19 cellular contexts compared by ENCODE assay signal in the genomic region with DNA sequence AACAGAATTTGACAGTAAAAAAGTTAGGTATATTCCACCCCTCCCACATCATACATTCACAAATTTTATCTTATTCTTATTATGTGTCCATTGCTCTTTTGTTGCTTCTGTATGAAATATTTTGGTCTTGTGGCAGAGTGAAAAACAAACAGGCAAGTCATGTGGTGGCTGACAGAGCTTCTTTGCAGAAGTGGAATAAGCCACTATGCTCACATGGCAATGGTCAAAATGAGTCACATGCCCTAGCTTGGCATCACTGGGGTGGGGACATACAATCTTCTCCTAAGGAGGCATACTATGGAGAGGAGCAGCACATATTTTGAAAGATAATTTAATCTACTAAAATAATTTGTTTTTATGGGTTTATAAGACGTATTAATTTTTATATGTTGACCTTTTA. TPM values are rescaled to one million over a fixed set of nuclear protein-coding genes. Genes with fewer than 3 reads are reported as not detected.
DNase-seq lines count a peak whose midpoint lies in the region; ATAC-seq and TF ChIP-seq lines count a peak whose summit lies in the region.
"Had no signal": no experiment of that assay in that cellular context is flagged by ENCODE, and none has a peak within 500 bp of the region (broad histone marks: within the 10 kb centered on the region; RNA-seq: fewer than 3 reads in every experiment).

No MANE protein-coding gene starts in this region.

- H3K4me1 Mint-ChIP-seq in activated T-cell treated with anti-CD3 and anti-CD28 coated beads, Interleukin-2, amount 50 U/mL, for 4 hours (ENCODE audit: low read depth), result peaks cover 2% of the 10 kb centered on the region
- peaks cover 5% of the 10 kb centered on the region for H3K4me1 Mint-ChIP-seq in T-helper 2 cell treated with Interferon-gamma antibody and Interleukin-4, amounts not matched to agents 5 μg/mL and 100 μg/mL, for 36 hours (ENCODE audit: low read depth)
- H3K4me1 Mint-ChIP-seq in stimulated activated effector memory CD8-positive, alpha-beta T cell treated with anti-CD3 and anti-CD28 coated beads, Interleukin-12 subunit alpha, Interleukin-12 subunit beta, amount 100 ng/mL, for 72 hours, result peaks cover 15% of the 10 kb centered on the region

- ATAC-seq in activated T-cell treated with anti-CD3 and anti-CD28 coated beads, Interleukin-2, amount 50 U/mL, for 4 hours, result peak; percentile 43 to 46
- ATAC-seq in HG03354 (IDR thresholded peaks at IDR 0.05; ENCODE audit: poor library complexity, severe bottlenecking, unreplicated experiment), result peak; percentile 58
- peak; percentile 94 for ATAC-seq in stimulated activated effector memory CD8-positive, alpha-beta T cell treated with anti-CD3 and anti-CD28 coated beads, Interleukin-12 subunit alpha, Interleukin-12 subunit beta, amount 100 ng/mL, for 72 hours

- no peaks in the 10 kb centered on the region for H3K27me3 ChIP-seq in brain microvascular endothelial cell (replicated peaks)
- H3K27me3 ChIP-seq: vagina had no signal

- H3K27ac ChIP-seq in brain microvascular endothelial cell, result no peak overlapping the region
- H3K27ac ChIP-seq: C4-2B, coronary artery, vagina had no signal

- no peak for TF ChIP-seq CTCF in brain microvascular endothelial cell (IDR thresholded peaks at IDR 0.05; ENCODE audit: low read depth, low read length, missing control alignments)

- H3K9me3 Mint-ChIP-seq in activated T-cell treated with anti-CD3 and anti-CD28 coated beads, Interleukin-2, amount 50 U/mL, for 4 hours, result peaks cover 4% of the 10 kb centered on the region
- H3K9me3 Mint-ChIP-seq in T-helper 2 cell treated with Interferon-gamma antibody and Interleukin-4, amounts not matched to agents 5 μg/mL and 100 μg/mL, for 36 hours, result peaks cover 12% of the 10 kb centered on the region
- H3K9me3 Mint-ChIP-seq in stimulated activated effector memory CD8-positive, alpha-beta T cell treated with anti-CD3 and anti-CD28 coated beads, Interleukin-12 subunit alpha, Interleukin-12 subunit beta, amount 100 ng/mL, for 72 hours, result no peaks in the 10 kb centered on the region

- POLR2A ChIA-PET in HEK293T (lab: Yijun Ruan, JAX), result interaction anchor here (0.8 kb wide), 1 partner anchor 10 kb away, joined by 3 read pairs; no protein-coding TSS in a partner anchor

- CTCF ChIA-PET in HEK293T (lab: Yijun Ruan, JAX), result interaction anchor here (0.5 kb wide), 1 partner anchor 498 kb away, joined by 3 read pairs; no protein-coding TSS in a partner anchor

- no peaks in the 10 kb centered on the region for H3K36me3 ChIP-seq in brain microvascular endothelial cell (replicated peaks)
- H3K36me3 ChIP-seq: vagina had no signal

- H3K4me3 ChIP-seq in brain microvascular endothelial cell (ENCODE audit: low read depth, low read length), result no peak overlapping the region
- H3K4me3 ChIP-seq: coronary artery, vagina had no signal

- no peak overlapping the region for H3K27ac Mint-ChIP-seq in T-helper 2 cell treated with Interferon-gamma antibody and Interleukin-4, amounts not matched to agents 5 μg/mL and 100 μg/mL, for 36 hours
- peak overlapping the region; percentile 10 for H3K27ac Mint-ChIP-seq in stimulated activated effector memory CD8-positive, alpha-beta T cell treated with anti-CD3 and anti-CD28 coated beads, Interleukin-12 subunit alpha, Interleukin-12 subunit beta, amount 100 ng/mL, for 72 hours

- H3K27me3 Mint-ChIP-seq in activated T-cell treated with anti-CD3 and anti-CD28 coated beads, Interleukin-2, amount 50 U/mL, for 4 hours (ENCODE audit: low read depth), result peaks cover 16% of the 10 kb centered on the region
- H3K27me3 Mint-ChIP-seq in T-helper 2 cell treated with Interferon-gamma antibody and Interleukin-4, amounts not matched to agents 5 μg/mL and 100 μg/mL, for 36 hours (ENCODE audit: low read depth), result peaks cover 4% of the 10 kb centered on the region

- H3K4me3 Mint-ChIP-seq in activated T-cell treated with anti-CD3 and anti-CD28 coated beads, Interleukin-2, amount 50 U/mL, for 4 hours, result no peak overlapping the region
- no peak overlapping the region for H3K4me3 Mint-ChIP-seq in T-helper 2 cell treated with Interferon-gamma antibody and Interleukin-4, amounts not matched to agents 5 μg/mL and 100 μg/mL, for 36 hours
- H3K4me3 Mint-ChIP-seq in stimulated activated effector memory CD8-positive, alpha-beta T cell treated with anti-CD3 and anti-CD28 coated beads, Interleukin-12 subunit alpha, Interleukin-12 subunit beta, amount 100 ng/mL, for 72 hours, result no peak overlapping the region

- in situ Hi-C loops in brain microvascular endothelial cell (cut with HindIII; ENCODE audit: low pct_ligation_motif_present, low sequenced_read_pairs), result no loop called here

- DNase-seq in activated T-cell treated with anti-CD3 and anti-CD28 coated beads, Interleukin-2, amount 50 U/mL, for 4 hours, result no peak
- no peak for DNase-seq in activated T-cell treated with anti-CD3 and anti-CD28 coated beads for 4 hours
- DNase-seq in T-helper 2 cell treated with Interferon-gamma antibody and Interleukin-4, amounts not matched to agents 5 μg/mL and 100 μg/mL, for 36 hours (ENCODE audit: low spot score), result peak; percentile 18
- DNase-seq in stimulated activated effector memory CD8-positive, alpha-beta T cell treated with anti-CD3 and anti-CD28 coated beads, Interleukin-12 subunit alpha, Interleukin-12 subunit beta, amount 100 ng/mL, for 72 hours (ENCODE audit: low spot score in 2 of 2), result no peak
- no peak for DNase-seq in HEK293T (ENCODE audit: extremely low spot score)
- DNase-seq in brain microvascular endothelial cell, result no peak
- no peak for DNase-seq in inferior parietal cortex (ENCODE audit: extremely low spot score)
- DNase-seq: activated CD8-positive, alpha-beta memory T cell treated with anti-CD3 and anti-CD28 coated beads for 24 hours; activated naive CD4-positive, alpha-beta T cell treated with Interleukin-2 at 50 U/mL for 16 hours; DMS53; HCEC 1CT; NCI-H1105 treated with DMSO at 0.1 percent for 48 hours had no signal

- H3K36me3 Mint-ChIP-seq in activated T-cell treated with anti-CD3 and anti-CD28 coated beads, Interleukin-2, amount 50 U/mL, for 4 hours (ENCODE audit: insufficient read depth), result no peaks in the 10 kb centered on the region
- no peaks in the 10 kb centered on the region for H3K36me3 Mint-ChIP-seq in T-helper 2 cell treated with Interferon-gamma antibody and Interleukin-4, amounts not matched to agents 5 μg/mL and 100 μg/mL, for 36 hours (ENCODE audit: low read depth)
- no peaks in the 10 kb centered on the region for H3K36me3 Mint-ChIP-seq in stimulated activated effector memory CD8-positive, alpha-beta T cell treated with anti-CD3 and anti-CD28 coated beads, Interleukin-12 subunit alpha, Interleukin-12 subunit beta, amount 100 ng/mL, for 72 hours

TF ChIP-seq in HEK293T, 16 proteins besides CTCF, POLR2A, EP300 and RAD21:
- TF ChIP-seq TARDBP (IDR thresholded peaks at IDR 0.05), result no peak
- TF ChIP-seq FOXM1 (IDR thresholded peaks at IDR 0.05; ENCODE audit: borderline replicate concordance), result no peak
- no peak for TF ChIP-seq CTBP1 (IDR thresholded peaks at IDR 0.05; ENCODE audit: borderline replicate concordance)
- no peak for TF ChIP-seq SUZ12 (IDR thresholded peaks at IDR 0.05)
- TF ChIP-seq ZNF384 (IDR thresholded peaks at IDR 0.05), result no peak
- TF ChIP-seq SP1 (IDR thresholded peaks at IDR 0.05), result no peak
- TF ChIP-seq L3MBTL2 (conservative IDR thresholded peaks at IDR 0.05), result no peak
- no peak for TF ChIP-seq FOXK2 (IDR thresholded peaks at IDR 0.05)
- TF ChIP-seq LEF1 (IDR thresholded peaks at IDR 0.05; ENCODE audit: borderline replicate concordance), result no peak
- TF ChIP-seq ARNT (IDR thresholded peaks at IDR 0.05), result no peak
- TF ChIP-seq BHLHE40 (IDR thresholded peaks at IDR 0.05; ENCODE audit: borderline replicate concordance), result no peak
- no peak for TF ChIP-seq NFRKB (IDR thresholded peaks at IDR 0.05)
- TF ChIP-seq, protein P1, sequence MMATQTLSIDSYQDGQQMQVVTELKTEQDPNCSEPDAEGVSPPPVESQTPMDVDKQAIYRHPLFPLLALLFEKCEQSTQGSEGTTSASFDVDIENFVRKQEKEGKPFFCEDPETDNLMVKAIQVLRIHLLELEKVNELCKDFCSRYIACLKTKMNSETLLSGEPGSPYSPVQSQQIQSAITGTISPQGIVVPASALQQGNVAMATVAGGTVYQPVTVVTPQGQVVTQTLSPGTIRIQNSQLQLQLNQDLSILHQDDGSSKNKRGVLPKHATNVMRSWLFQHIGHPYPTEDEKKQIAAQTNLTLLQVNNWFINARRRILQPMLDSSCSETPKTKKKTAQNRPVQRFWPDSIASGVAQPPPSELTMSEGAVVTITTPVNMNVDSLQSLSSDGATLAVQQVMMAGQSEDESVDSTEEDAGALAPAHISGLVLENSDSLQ (IDR thresholded peaks at IDR 0.05), result no peak
- no peak for TF ChIP-seq ELF4 (IDR thresholded peaks at IDR 0.05)
- no peak for TF ChIP-seq HDGF (IDR thresholded peaks at IDR 0.05; ENCODE audit: borderline replicate concordance)
TF ChIP-seq in HEK293T: peak in this region for 0.

RNA-seq across cellular contexts. Expression of a gene that starts 27.7 kb away (rescaled TPM):
- total RNA-seq in activated T-cell treated with anti-CD3 and anti-CD28 coated beads, Interleukin-2, amount 50 U/mL, for 4 hours, result 1 to 10 TPM in 1 of 3 donors, not detected in 2; 1.2 TPM
- total RNA-seq: frontal cortex, mononuclear cell, renal cortical epithelial cell, vagina had no signal

RNA-seq across cellular contexts. Expression of a gene that starts 40.3 kb away (rescaled TPM):
- not detected for total RNA-seq in activated T-cell treated with anti-CD3 and anti-CD28 coated beads, Interleukin-2, amount 50 U/mL, for 4 hours
- total RNA-seq: frontal cortex, mononuclear cell, renal cortical epithelial cell had no signal
